In genomic region chr17:49249890-49250522, GRCh38 we compare ENCODE assay signal across 17 cellular contexts. TPM values are rescaled to one million over a fixed set of nuclear protein-coding genes. Genes with fewer than 3 reads are reported as not detected.
DNase-seq lines count a peak whose midpoint lies in the region; FAIRE-seq and TF ChIP-seq lines count a peak whose summit lies in the region.
"Had no signal": no experiment of that assay in that cellular context is flagged by ENCODE, and none has a peak within 500 bp of the region (broad histone marks: within the 10 kb centered on the region; RNA-seq: fewer than 3 reads in every experiment).

No MANE protein-coding gene starts in this region.

- 0 out of 22 replicates have a peak overlapping the region, but pooled peaks of 1 of the 11 experiments have one; percentile 27 for H3K27ac ChIP-seq in BLaER1 treated with 17β-estradiol and CSF1 and Interleukin-3, amounts not matched to agents 10 nM and 100 nM
- no peak overlapping the region for H3K27ac ChIP-seq in PC-9
- peak overlapping the region; percentile 53 for H3K27ac ChIP-seq in neutrophil

- no peak for DNase-seq in HTR-8/SVneo (ENCODE audit: insufficient read length, low spot score)
- DNase-seq in PC-9 = no peak
- DNase-seq in occipital lobe (lab: John Stamatoyannopoulos, UW) = no peak
- no peak for DNase-seq in effector CD8-positive, alpha-beta T cell (lab: John Stamatoyannopoulos, UW)
- no peak for DNase-seq in NOMO-1 treated with DMSO at 0.1 percent for 48 hours (lab: John Stamatoyannopoulos, UW; ENCODE audit: unreplicated experiment)
- DNase-seq: CD4-positive, alpha-beta T cell; DMS 273 treated with DMSO at 0.1 percent for 48 hours; GOT3; HFFc6; KBM-7 had no signal

- intact Hi-C loops in PC-9 (cut with micrococcal nuclease; ENCODE audit: unreplicated experiment) = no loop called here

- H3K4me1 ChIP-seq in BLaER1 treated with 17β-estradiol and CSF1 and Interleukin-3, amounts not matched to agents 10 nM and 100 nM = peaks cover 8 to 69% (median 45%) of the 10 kb centered on the region in 10 experiments; a peak in 19 of 20 replicates
- H3K4me1 ChIP-seq in PC-9 (replicated peaks; ENCODE audit: insufficient read depth) (peaks cover 10% of the 10 kb centered on the region), neutrophil (ENCODE audit: control insufficient read depth in 1 of 2, insufficient read depth in 1 of 2, low read depth in 1 of 2, low read length in 1 of 2) (peaks cover 43 to 51% of the 10 kb centered on the region in 2 experiments)
- H3K4me1 ChIP-seq: HAP-1 had no signal

- no peaks in the 10 kb centered on the region for H3K36me3 ChIP-seq in BLaER1 treated with 17β-estradiol and CSF1 and Interleukin-3, amounts not matched to agents 10 nM and 100 nM
- no peaks in the 10 kb centered on the region for H3K36me3 ChIP-seq in PC-9 (ENCODE audit: low read depth)
- no peaks in the 10 kb centered on the region for H3K36me3 ChIP-seq in neutrophil
- H3K36me3 ChIP-seq: HAP-1 had no signal

- TF ChIP-seq CTCF in PC-9 (conservative IDR thresholded peaks at IDR 0.05) (no peak), neutrophil (IDR thresholded peaks at IDR 0.05) (no peak)

- BruUV-seq in PC-9 (replicated peaks; lab: Mats Ljungman, UMichigan) = no TSS peak

- no peaks in the 10 kb centered on the region for H3K79me2 ChIP-seq in PC-9 (ENCODE audit: low read depth)

- no peaks in the 10 kb centered on the region for H4K20me1 ChIP-seq in BLaER1 treated with 17β-estradiol and CSF1 and Interleukin-3, amounts not matched to agents 10 nM and 100 nM
- no peaks in the 10 kb centered on the region for H4K20me1 ChIP-seq in PC-9 (ENCODE audit: insufficient read depth)

- no peaks in the 10 kb centered on the region for H3K27me3 ChIP-seq in BLaER1 treated with 17β-estradiol and CSF1 and Interleukin-3, amounts not matched to agents 10 nM and 100 nM
- H3K27me3 ChIP-seq in PC-9 (ENCODE audit: insufficient read depth, low read depth) = no peaks in the 10 kb centered on the region
- H3K27me3 ChIP-seq in neutrophil = no peaks in the 10 kb centered on the region

- H2AFZ ChIP-seq in PC-9 = no peak overlapping the region

- POLR2A ChIA-PET in PC-9 (lab: Charles Lee; ENCODE audit: unreplicated experiment) = no interaction called here

- no peaks in the 10 kb centered on the region for H3K9me2 ChIP-seq in PC-9 (ENCODE audit: insufficient read depth)

- H3K4me3 ChIP-seq in BLaER1 treated with 17β-estradiol and CSF1 and Interleukin-3, amounts not matched to agents 10 nM and 100 nM = no peak overlapping the region; a peak in 1 of 20 replicates
- no peak overlapping the region for H3K4me3 ChIP-seq in PC-9
- no peak overlapping the region for H3K4me3 ChIP-seq in neutrophil (ENCODE audit: low read depth in 1 of 2, low read length in 1 of 2)
- H3K4me3 ChIP-seq: HAP-1 had no signal

- peaks cover 6% of the 10 kb centered on the region; the same call in 1 of the 2 replicates for H3F3A ChIP-seq in PC-9 (ENCODE audit: insufficient read depth, low read depth)

- peak overlapping the region in 1 of 11 experiments; percentile 39; a peak in 2 of 22 replicates for H3K9ac ChIP-seq in BLaER1 treated with 17β-estradiol and CSF1 and Interleukin-3, amounts not matched to agents 10 nM and 100 nM

- H3K4me2 ChIP-seq in BLaER1 treated with 17β-estradiol and CSF1 and Interleukin-3, amounts not matched to agents 10 nM and 100 nM = peak overlapping the region in 9 of 11 experiments; percentile 61 to 91 (median 81); a peak in 17 of 22 replicates
- H3K4me2 ChIP-seq in PC-9 = peak overlapping the region; percentile 12; the same call in 1 of the 2 replicates

- CTCF ChIA-PET in PC-9 (lab: Charles Lee) = no interaction called here

- H3K9me3 ChIP-seq in BLaER1 treated with 17β-estradiol and CSF1 and Interleukin-3, amounts not matched to agents 10 nM and 100 nM (replicated peaks in 1 of 11) = no peaks in the 10 kb centered on the region
- H3K9me3 ChIP-seq in PC-9 (ENCODE audit: insufficient read depth, low read depth) (no peaks in the 10 kb centered on the region), neutrophil (no peaks in the 10 kb centered on the region)
- H3K9me3 ChIP-seq: HAP-1 had no signal

- peak; percentile 82 for FAIRE-seq in HTR-8/SVneo (lab: Jason Lieb, UNC)
- FAIRE-seq: GM12891 had no signal

RNA-seq across cellular contexts. Expression of gene PHOSPHO1, which starts 19.4 kb away (rescaled TPM):
- total RNA-seq in PC-9 (2021) (not detected in 2 replicates), occipital lobe (1.6 TPM)
- total RNA-seq: Calu3; CD4-positive, alpha-beta T cell; HT1080 had no signal

RNA-seq across cellular contexts. Expression of gene ABI3, which starts 39.5 kb away (rescaled TPM):
- total RNA-seq in PC-9 (2021) = not detected in 2 replicates
- total RNA-seq in occipital lobe = 0.62 TPM
- total RNA-seq: Calu3 had no signal

RNA-seq across cellular contexts. Expression of gene GNGT2, which starts 39.6 kb away (rescaled TPM):
- total RNA-seq in PC-9 (2021) (7.4 and 9.4 TPM in 2 replicates), occipital lobe (0.31 TPM)
- total RNA-seq: Calu3, G401, HFFc6 had no signal
